8 cellular contexts compared by ENCODE assay signal in the genomic region with DNA sequence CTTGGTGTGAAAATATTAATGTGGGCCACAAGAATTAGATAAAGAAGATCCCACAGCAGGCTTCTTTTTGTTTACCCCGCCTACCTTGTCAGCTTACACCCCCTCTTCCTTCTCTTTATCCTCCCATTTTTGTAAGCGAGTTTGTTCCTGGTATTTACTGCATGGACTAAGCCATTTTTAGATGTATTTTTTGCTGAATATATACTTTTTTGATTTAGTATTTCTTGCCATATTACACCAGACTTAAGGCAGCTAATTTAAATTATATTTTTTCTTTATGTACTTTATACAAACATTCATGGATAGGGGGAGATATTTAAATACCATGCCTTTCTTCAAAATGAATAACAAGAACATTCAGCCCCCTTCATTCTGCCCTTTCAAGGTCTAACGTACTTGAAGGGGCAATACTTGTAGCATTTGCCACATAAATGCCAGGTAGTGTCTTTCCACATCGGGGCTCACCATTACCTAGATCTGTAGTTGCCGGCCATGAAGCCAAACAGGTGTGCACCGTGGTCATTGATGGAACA.
A peak's percentile ranks its signal among the peaks of the same experiment; 100 is the strongest.
DNase-seq lines count a peak whose midpoint lies in the region; FAIRE-seq and TF ChIP-seq lines count a peak whose summit lies in the region.

No MANE protein-coding gene starts in this region.

- no peaks in the 10 kb centered on the region for H3K27me3 ChIP-seq in adrenal gland
- H3K27me3 ChIP-seq in liver (ENCODE audit: control insufficient read depth in 4 of 4, insufficient read depth in 4 of 4, low read length in 3 of 4), result no peaks in the 10 kb centered on the region
- no peaks in the 10 kb centered on the region for H3K27me3 ChIP-seq in transverse colon

- in situ Hi-C loops in transverse colon (cut with MboI; ENCODE audit: low pct_ligation_motif_present in 1 of 4, low pct_unique_long_range_greater_than_20kb in 1 of 4, low sequenced_read_pairs in 3 of 4), result no loop called here

- FAIRE-seq in GM19239 (lab: Jason Lieb, UNC), result no peak

- TF ChIP-seq CTCF in adrenal gland (IDR thresholded peaks at IDR 0.05), result no peak
- no peak for TF ChIP-seq CTCF in liver (IDR thresholded peaks at IDR 0.05; ENCODE audit: low read depth, low read length, missing input control)
- no peak for TF ChIP-seq CTCF in transverse colon (IDR thresholded peaks at IDR 0.05)

- DNase-seq in activated naive CD4-positive, alpha-beta T cell treated with anti-CD3 and anti-CD28 coated beads for 36 hours, result no peak
- no peak for DNase-seq in activated naive CD4-positive, alpha-beta T cell treated with Interleukin-2 at 50 U/mL for 16 hours
- no peak for DNase-seq in adrenal gland
- DNase-seq in transverse colon, result no peak
- no peak for DNase-seq in kidney glomerular epithelial cell (lab: John Stamatoyannopoulos, UW)
- DNase-seq in GM19239 (ENCODE audit: insufficient read length, low spot score), result no peak
- DNase-seq in NCI-H446 treated with DMSO at 0.1 percent for 48 hours (lab: John Stamatoyannopoulos, UW), result no peak

- no peak for TF ChIP-seq EP300 in transverse colon (IDR thresholded peaks at IDR 0.05; ENCODE audit: low read depth)

- H3K36me3 ChIP-seq in adrenal gland (replicated peaks in 1 of 2), result no peaks in the 10 kb centered on the region
- H3K36me3 ChIP-seq in liver (ENCODE audit: control insufficient read depth in 4 of 4, insufficient read depth in 3 of 4, low read depth in 1 of 4, low read length in 3 of 4), result no peaks in the 10 kb centered on the region
- H3K36me3 ChIP-seq in transverse colon, result no peaks in the 10 kb centered on the region

- H3K27ac Mint-ChIP-seq in activated naive CD4-positive, alpha-beta T cell treated with anti-CD3 and anti-CD28 coated beads for 36 hours, result peak overlapping the region; percentile 72

- H3K9me3 ChIP-seq in adrenal gland (replicated peaks in 1 of 3) (no peaks in the 10 kb centered on the region), liver (ENCODE audit: control insufficient read depth in 4 of 4, low read length in 3 of 4) (no peaks in the 10 kb centered on the region), transverse colon (no peaks in the 10 kb centered on the region)

- H3K4me1 ChIP-seq in adrenal gland (replicated peaks in 1 of 2) (peaks cover 8 to 42% of the 10 kb centered on the region in 2 donors), liver (ENCODE audit: control insufficient read depth in 4 of 4, insufficient read depth in 4 of 4, low read length in 3 of 4) (peaks cover 0 to 35% (median 14%) of the 10 kb centered on the region in 4 donors), transverse colon (peaks cover 9 to 44% (median 31%) of the 10 kb centered on the region in 4 donors)

- H3K36me3 Mint-ChIP-seq in activated naive CD4-positive, alpha-beta T cell treated with anti-CD3 and anti-CD28 coated beads for 36 hours (ENCODE audit: low read depth), result peaks cover 11% of the 10 kb centered on the region

- CTCF ChIA-PET in activated naive CD4-positive, alpha-beta T cell treated with anti-CD3 and anti-CD28 coated beads for 36 hours (lab: Charles Lee), result interaction anchor here (1.1 to 1.2 kb wide), 2 partner anchors 12 to 16 kb away, joined by 5 read pairs; no protein-coding TSS in a partner anchor

- no peaks in the 10 kb centered on the region for H3K27me3 Mint-ChIP-seq in activated naive CD4-positive, alpha-beta T cell treated with anti-CD3 and anti-CD28 coated beads for 36 hours (ENCODE audit: low read depth)

- WGBS in adrenal gland, 4 donors, result 13 to 15% (median 14%) methylated on average over 6 of the region's 6 CpGs
- WGBS in liver, result 26% methylated on average over 6 of the region's 6 CpGs
- 11 to 20% methylated on average over 5 to 6 of the region's 6 CpGs for WGBS in transverse colon (ENCODE audit: low coverage in 1 of 2), 2 donors

- no peak for TF ChIP-seq RAD21 in liver (IDR thresholded peaks at IDR 0.05)

- H3K9me3 Mint-ChIP-seq in activated naive CD4-positive, alpha-beta T cell treated with anti-CD3 and anti-CD28 coated beads for 36 hours, result no peaks in the 10 kb centered on the region

- H3K4me1 Mint-ChIP-seq in activated naive CD4-positive, alpha-beta T cell treated with anti-CD3 and anti-CD28 coated beads for 36 hours (ENCODE audit: low read depth), result peaks cover 51% of the 10 kb centered on the region

- intact Hi-C loops in activated naive CD4-positive, alpha-beta T cell treated with anti-CD3 and anti-CD28 coated beads for 36 hours (cut with micrococcal nuclease), result loop anchor here (1.0 to 10.0 kb wide), 3 partner anchors 174 to 1431 kb away; partner anchors contain the start of gene SREK1
- intact Hi-C loops in adrenal gland (cut with DNase I) (loop anchor here in 1 of 2 donors (10.0 kb wide), 1 partner anchor 141 kb away; no protein-coding TSS in a partner anchor), transverse colon (cut with DNase I; ENCODE audit: low total_unique reads) (loop anchor here (5.0 to 10.0 kb wide), 2 partner anchors 89 to 1241 kb away; no protein-coding TSS in a partner anchor)

- TF ChIP-seq POLR2A in adrenal gland (IDR thresholded peaks at IDR 0.05), result no peak
- TF ChIP-seq POLR2A in transverse colon (IDR thresholded peaks at IDR 0.05), result no peak

- H3K4me3 ChIP-seq in adrenal gland, result peak overlapping the region in 2 of 4 donors; percentile 65 to 72
- peak overlapping the region; percentile 66 to 84 (median 73) for H3K4me3 ChIP-seq in liver (ENCODE audit: low read depth in 1 of 3, low read length in 3 of 3)
- H3K4me3 ChIP-seq in transverse colon, result peak overlapping the region; percentile 22 to 74 (median 54)

- H3K27ac ChIP-seq in adrenal gland (peak overlapping the region in 4 of 5 donors; percentile 71 to 88 (median 85)), liver (ENCODE audit: low read depth in 1 of 2, low read length in 2 of 2) (peak overlapping the region; percentile 92 to 96), transverse colon (peak overlapping the region; percentile 85 to 92 (median 90))

- H3K4me3 Mint-ChIP-seq in activated naive CD4-positive, alpha-beta T cell treated with anti-CD3 and anti-CD28 coated beads for 36 hours, result peak overlapping the region; percentile 50

- H3K9ac ChIP-seq in liver (ENCODE audit: low read depth in 1 of 2, low read length in 2 of 2), result peak overlapping the region; percentile 79 to 90

TF ChIP-seq in liver, 16 proteins besides CTCF, POLR2A, EP300 and RAD21:
- no peak for TF ChIP-seq NR2F2 (IDR thresholded peaks at IDR 0.05)
- TF ChIP-seq FOXA1 (IDR thresholded peaks at IDR 0.05), result no peak
- no peak for TF ChIP-seq MAX (IDR thresholded peaks at IDR 0.05)
- no peak for TF ChIP-seq HNF4G (IDR thresholded peaks at IDR 0.05)
- TF ChIP-seq REST (IDR thresholded peaks at IDR 0.05), result no peak
- no peak for TF ChIP-seq RXRA (IDR thresholded peaks at IDR 0.05)
TF ChIP-seq in liver: peak in this region for 0.
